23 cellular contexts compared by ENCODE assay signal in the genomic region with DNA sequence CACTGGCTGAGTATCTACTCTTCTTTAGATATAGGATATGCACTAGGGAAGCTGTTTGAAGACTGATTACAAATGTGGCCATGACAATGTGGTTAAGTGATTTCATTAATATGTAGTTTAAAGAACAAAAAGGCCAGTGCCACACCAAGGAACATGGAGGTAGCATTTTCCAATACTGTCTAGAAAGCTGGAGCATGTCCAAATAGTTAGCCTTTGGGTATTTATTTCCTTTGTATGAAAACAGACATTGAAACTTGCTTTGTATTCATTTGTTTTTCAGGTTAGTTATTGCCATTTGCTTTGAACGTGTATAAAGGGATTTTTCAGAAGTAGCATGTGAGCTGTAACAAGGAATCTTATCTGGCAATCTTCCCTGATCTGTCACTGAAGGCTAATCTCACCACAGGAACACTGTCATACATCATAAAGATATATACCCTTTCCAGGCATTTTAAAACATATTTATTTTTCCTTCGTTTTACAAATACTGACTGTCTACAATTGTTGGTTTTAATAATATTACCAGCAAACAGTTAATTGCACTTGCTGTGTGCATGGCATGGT.
"Had no signal": no experiment of that assay in that cellular context is flagged by ENCODE, and none has a peak within 500 bp of the region (broad histone marks: within the 10 kb centered on the region; RNA-seq: fewer than 3 reads in every experiment).

No MANE protein-coding gene starts in this region.

- ATAC-seq: gastroesophageal sphincter; lower lobe of right lung; natural killer cell treated with Interleukin-12 subunit alpha and Interleukin-12 subunit beta and Interleukin-15 and Interleukin-18, amount 100 ng/mL, for 72 hours; stimulated activated naive B cell treated with anti-CD40 and anti-IgM and Interleukin-4, amounts not matched to agents 10 μg/mL and 1 μg/mL and 100 μg/mL, for 72 hours; stimulated activated naive CD8-positive, alpha-beta T cell treated with anti-CD3 and anti-CD28 coated beads, Interleukin-15, amount 100 ng/mL, for 72 hours had no signal

- H3K4me1 ChIP-seq: colonic mucosa, esophagus squamous epithelium, gastroesophageal sphincter, lower lobe of right lung, neural progenitor cell, right atrium auricular region, sigmoid colon had no signal

- H3K9me3 ChIP-seq: colonic mucosa, ovary had no signal

- H3K4me3 ChIP-seq: colonic mucosa, dorsolateral prefrontal cortex, esophagus squamous epithelium, gastroesophageal sphincter, left ventricle myocardium inferior, lower lobe of right lung, neural progenitor cell, ovary, right atrium auricular region, sigmoid colon, skin epidermis had no signal

- DNase-seq: colonic mucosa; dorsolateral prefrontal cortex; effector memory CD4-positive, alpha-beta T cell; esophagus squamous epithelium; foreskin fibroblast; glutamatergic neuron; left ventricle myocardium inferior; lower lobe of right lung; mesenchymal stem cell; midbrain; nucleus accumbens; ovary; sigmoid colon; stimulated activated CD4-positive, alpha-beta T cell treated with anti-CD3 and anti-CD28 coated beads, Interleukin-2, amount 100 ng/mL, for 24 hours; stimulated activated CD4-positive, alpha-beta T cell treated with anti-CD3 and anti-CD28 coated beads, Interleukin-4, amount 100 ng/mL, for 4 hours; stimulated activated naive B cell treated with anti-CD40 and anti-IgM and Interleukin-4, amounts not matched to agents 10 μg/mL and 1 μg/mL and 100 μg/mL, for 72 hours; stimulated activated naive CD8-positive, alpha-beta T cell treated with anti-CD3 and anti-CD28 coated beads, Interleukin-15, amount 100 ng/mL, for 72 hours; trophoblast cell had no signal

- H3K27ac ChIP-seq: colonic mucosa, dorsolateral prefrontal cortex, esophagus squamous epithelium, gastroesophageal sphincter, left ventricle myocardium inferior, lower lobe of right lung, neural progenitor cell, ovary, right atrium auricular region, sigmoid colon, skin epidermis had no signal

- H3K36me3 ChIP-seq: colonic mucosa, esophagus squamous epithelium, gastroesophageal sphincter, left ventricle myocardium inferior, lower lobe of right lung, neural progenitor cell, ovary, right atrium auricular region, sigmoid colon had no signal
